8 cellular contexts compared by ENCODE assay signal in the genomic region with DNA sequence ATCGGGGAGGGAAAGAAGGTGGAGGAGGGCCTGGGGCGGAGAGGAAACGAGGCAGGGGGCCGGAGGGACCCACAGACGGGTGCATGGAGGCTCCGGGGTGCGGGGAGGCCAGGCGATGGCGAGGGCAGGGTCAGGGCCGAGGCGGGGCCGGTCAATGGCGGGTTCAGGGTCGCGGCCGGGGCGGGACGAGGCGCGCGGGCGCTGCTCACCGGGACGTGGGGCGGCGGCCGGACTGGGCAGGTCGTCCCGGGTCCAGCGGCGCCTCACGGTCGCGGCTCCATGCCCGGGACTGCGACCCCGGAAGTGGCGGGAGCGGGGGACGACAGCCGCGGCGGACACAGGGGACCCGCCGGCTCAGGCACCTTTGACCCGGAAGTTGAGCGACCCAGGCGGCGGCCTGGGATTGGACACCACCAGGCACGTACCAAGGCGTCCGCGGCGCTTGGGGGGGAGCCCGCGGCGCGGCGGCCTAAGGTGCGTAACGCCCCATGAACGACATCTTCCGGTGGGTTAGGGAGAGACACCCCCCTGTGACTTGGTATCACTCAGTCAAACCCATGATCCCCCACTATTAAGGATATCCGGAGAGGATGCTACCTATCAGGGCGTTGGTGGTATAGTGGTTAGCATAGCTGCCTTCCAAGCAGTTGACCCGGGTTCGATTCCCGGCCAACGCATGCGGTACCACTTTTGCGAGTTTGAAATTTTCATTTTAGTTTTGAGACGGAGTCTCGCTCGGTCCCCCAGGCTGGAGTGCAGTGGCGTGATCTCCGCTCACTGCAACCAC.
A peak's percentile ranks its signal among the peaks of the same experiment; 100 is the strongest.
DNase-seq lines count a peak whose midpoint lies in the region; ATAC-seq, FAIRE-seq and TF ChIP-seq lines count a peak whose summit lies in the region.

DPP9 (minus strand) TSS at position 378 of the 787 bp plus-strand sequence. CDS start 3,936 bp downstream, outside the sequence.

- peak; percentile 99 for DNase-seq in AG10803 (ENCODE audit: low read depth)
- peak; percentile 98 for DNase-seq in NCI-H446 treated with DMSO at 0.1 percent for 48 hours (lab: John Stamatoyannopoulos, UW)
- peak; percentile 99 for DNase-seq in cerebellar cortex (ENCODE audit: low spot score)
- DNase-seq in stimulated activated CD4-positive, alpha-beta T cell treated with anti-CD3 and anti-CD28 coated beads, Interleukin-12 subunit alpha, Interleukin-12 subunit beta, amount 100 ng/mL, for 4 hours: peak; percentile 93

- peak; percentile 9 for FAIRE-seq in islet of Langerhans (lab: Jason Lieb, UNC)

- ATAC-seq in GM19035 (IDR thresholded peaks at IDR 0.05; ENCODE audit: unreplicated experiment) (peak; percentile 89), HG03354 (IDR thresholded peaks at IDR 0.05; ENCODE audit: poor library complexity, severe bottlenecking, unreplicated experiment) (peak; percentile 90)
- peak; percentile 93 to 95 for ATAC-seq in activated CD4-positive, CD25-positive, alpha-beta regulatory T cell treated with anti-CD3 and anti-CD28 coated beads, Interleukin-2, amount 50 U/mL, for 24 hours

- peak within 1 kb of the TSS; percentile 78 for H3K4me3 ChIP-seq in AG10803 (ENCODE audit: low read length)

- peak; percentile 32 for TF ChIP-seq CTCF in AG10803 (conservative IDR thresholded peaks at IDR 0.05; ENCODE audit: low read length)

Comparison
In these comparisons a context has a peak if more than half of its experiments do, and no peak if none do; other contexts are left out.
1. Peak in every context shown above with its lines: DNase-seq, ATAC-seq and H3K4me3 ChIP-seq.